In genomic region chr1:22594396-22594795, GRCh38 we compare ENCODE assay signal across 1 cellular context.
TF ChIP-seq lines count a peak whose summit lies in the region.

No MANE protein-coding gene starts in this region.

TF ChIP-seq in H1, 55 proteins besides CTCF, POLR2A, EP300 and RAD21:
- no peak for TF ChIP-seq SIRT6 (IDR thresholded peaks at IDR 0.05; ENCODE audit: low read length)
- TF ChIP-seq MAFK (IDR thresholded peaks at IDR 0.05; ENCODE audit: low read depth, low read length) = no peak
